Comparison of ENCODE assay signal across 8 cellular contexts in genomic region chrX:100994352-100995281, GRCh38. TPM values are rescaled to one million over a fixed set of nuclear protein-coding genes. Genes with fewer than 3 reads are reported as not detected.
DNase-seq lines count a peak whose midpoint lies in the region; ATAC-seq, FAIRE-seq and TF ChIP-seq lines count a peak whose summit lies in the region.

No MANE protein-coding gene starts in this region.

- H3K27ac ChIP-seq in GM23338 (ENCODE audit: low read depth) = no peak overlapping the region

- H3K27me3 Mint-ChIP-seq in GM23338 (ENCODE audit: insufficient read depth, low read depth, poor library complexity) = no peaks in the 10 kb centered on the region

- no peak for ATAC-seq in GM23338

- no peaks in the 10 kb centered on the region for H3K9me2 ChIP-seq in GM23338 (ENCODE audit: insufficient read depth)

- no peak overlapping the region for H3K4me3 Mint-ChIP-seq in GM23338

- no peaks in the 10 kb centered on the region for H3F3A ChIP-seq in GM23338 (replicated peaks; ENCODE audit: low read depth)

- H3K9me3 Mint-ChIP-seq in GM23338 = no peaks in the 10 kb centered on the region

- no peaks in the 10 kb centered on the region for H3K36me3 ChIP-seq in GM23338 (ENCODE audit: insufficient read depth)

- H3K27ac Mint-ChIP-seq in GM23338 = no peak overlapping the region

- H3K4me3 ChIP-seq in foreskin fibroblast (ENCODE audit: low read depth in 1 of 2, low read length in 2 of 2) (no peak overlapping the region), GM23338 (no peak overlapping the region)

- TF ChIP-seq CTCF in foreskin fibroblast (IDR thresholded peaks at IDR 0.05; ENCODE audit: low read depth, low read length) (no peak), GM10266 (IDR thresholded peaks at IDR 0.05; ENCODE audit: control insufficient read depth, insufficient read depth, low read depth, missing control alignments) (no peak), GM23338 (conservative IDR thresholded peaks at IDR 0.05; ENCODE audit: low read depth in 2 of 2) (no peak)

- H4K20me1 ChIP-seq in GM23338 (replicated peaks; ENCODE audit: insufficient read depth) = no peaks in the 10 kb centered on the region

- peak; percentile 0 for DNase-seq in GM18507 (ENCODE audit: extremely low spot score, insufficient read length, low read depth)
- DNase-seq in H4 (ENCODE audit: low spot score) = peak; percentile 53
- peak; percentile 80 for DNase-seq in NCI-H460 (ENCODE audit: extremely low read depth, low read depth)
- DNase-seq in foreskin fibroblast = peak; percentile 52 to 64
- no peak for DNase-seq in GM10266 (ENCODE audit: extremely low spot score)
- no peak for DNase-seq in GM23338 (ENCODE audit: low spot score)
- DNase-seq in NCI-H446 treated with DMSO at 0.1 percent for 48 hours (lab: John Stamatoyannopoulos, UW) = no peak
- DNase-seq in NCI-H82 treated with DMSO at 0.1 percent for 48 hours (lab: John Stamatoyannopoulos, UW; ENCODE audit: unreplicated experiment) = no peak

- no peaks in the 10 kb centered on the region for H3K4me1 ChIP-seq in GM23338 (ENCODE audit: insufficient read depth)

- H3K4me1 Mint-ChIP-seq in GM23338 = no peaks in the 10 kb centered on the region

- H3K27me3 ChIP-seq in GM23338 (ENCODE audit: insufficient read depth) = no peaks in the 10 kb centered on the region

- H3K36me3 Mint-ChIP-seq in GM23338 (ENCODE audit: low read depth) = no peaks in the 10 kb centered on the region

- H2AFZ ChIP-seq in GM23338 = no peak overlapping the region

- no peaks in the 10 kb centered on the region for H3K79me2 ChIP-seq in GM23338 (replicated peaks; ENCODE audit: insufficient read depth)

- peak; percentile 64 for FAIRE-seq in GM18507 (lab: Jason Lieb, UNC)

- H3K4me2 ChIP-seq in GM23338 = no peak overlapping the region

TF ChIP-seq in GM23338, 12 proteins besides CTCF, POLR2A, EP300 and RAD21:
- TF ChIP-seq EZH2phosphoT487 (IDR thresholded peaks at IDR 0.05; ENCODE audit: unreplicated experiment) (no peak), REST (IDR thresholded peaks at IDR 0.05; ENCODE audit: unreplicated experiment) (no peak), CREB1 (CRISPR knock-in tag; IDR thresholded peaks at IDR 0.05; ENCODE audit: low read depth) (no peak)

RNA-seq across cellular contexts. Expression of gene ARL13A, which starts 25.1 kb away (rescaled TPM):
- not detected in 2 replicates for total RNA-seq in H4 (2014; rRNA removed; shearing (Covaris generic))
- not detected in 2 replicates for total RNA-seq in NCI-H460 (2014; rRNA removed; shearing (Covaris generic))
- not detected in 2 replicates for polyA plus RNA-seq in NCI-H460 (2014; cell fraction: nucleus; rRNA removed)
- total RNA-seq in GM23338 (2014; rRNA removed; shearing (Covaris generic)) = not detected in 2 replicates
- not detected in 2 replicates for polyA plus RNA-seq in GM23338 (2016; fragmentation: Nextera tagmentation; extraction: Ambion mirVana)

RNA-seq across cellular contexts. Expression of gene TRMT2B, which starts 57.3 kb away (rescaled TPM):
- 10.1 and 13.2 TPM in 2 replicates for total RNA-seq in H4 (2014; rRNA removed; shearing (Covaris generic))
- 103 and 107 TPM in 2 replicates for total RNA-seq in NCI-H460 (2014; rRNA removed; shearing (Covaris generic))
- polyA plus RNA-seq in NCI-H460 (2014; cell fraction: nucleus; rRNA removed) = 64.1 and 85.9 TPM in 2 replicates
- total RNA-seq in GM23338 (2014; rRNA removed; shearing (Covaris generic)) = 18.6 and 25.9 TPM in 2 replicates
- 5.4 and 6.5 TPM in 2 replicates for polyA plus RNA-seq in GM23338 (2016; fragmentation: Nextera tagmentation; extraction: Ambion mirVana)

Comparison
In these comparisons a context has a peak if more than half of its experiments do, and no peak if none do; other contexts are left out.
1. DNase-seq: peak in GM18507 (single experiment), H4 (single experiment), NCI-H460 (single experiment) and foreskin fibroblast (2 of 2); none in GM10266 (single experiment), GM23338 (single experiment), NCI-H446 treated with DMSO at 0.1 percent for 48 hours (single experiment) and NCI-H82 treated with DMSO at 0.1 percent for 48 hours (single experiment).